9 cellular contexts compared by ENCODE assay signal in genomic region chr19:45601524-45602522, GRCh38. TPM values are rescaled to one million over a fixed set of nuclear protein-coding genes. Genes with fewer than 3 reads are reported as not detected.
DNase-seq lines count a peak whose midpoint lies in the region; ATAC-seq and TF ChIP-seq lines count a peak whose summit lies in the region.
"Had no signal": no experiment of that assay in that cellular context is flagged by ENCODE, and none has a peak within 500 bp of the region (broad histone marks: within the 10 kb centered on the region; RNA-seq: fewer than 3 reads in every experiment).

GPR4 (minus strand) TSS chr19:45602212; CDS start chr19:45591866, 10,346 bp downstream.

- peak within 1 kb of the TSS; percentile 67 to 77 for H3K4me3 ChIP-seq in cardiac fibroblast (replicated peaks in 1 of 2; ENCODE audit: low read depth in 2 of 2, low read length in 2 of 2)

- DNase-seq in NCI-H146 (lab: John Stamatoyannopoulos, UW): peak; percentile 42
- no peak for DNase-seq in NCI-H146 treated with DMSO at 0.1 percent for 48 hours (lab: John Stamatoyannopoulos, UW; ENCODE audit: unreplicated experiment)
- peak in 1 of 2 donors; percentile 63 for DNase-seq in cardiac fibroblast (ENCODE audit: low read depth in 2 of 2)
- no peak for DNase-seq in left colon
- DNase-seq: activated CD4-positive, alpha-beta T cell treated with anti-CD3 and anti-CD28 coated beads, Interleukin-2, amount 50 U/mL, for 1 hour had no signal

- H3K27ac ChIP-seq in temporal lobe (ENCODE audit: low read depth, low read length): peak within 1 kb of the TSS; percentile 61

- intact Hi-C loops in left colon (cut with DNase I, micrococcal nuclease): no loop called here

- TF ChIP-seq CTCF in cardiac fibroblast (IDR thresholded peaks at IDR 0.05; ENCODE audit: low read depth, low read length): no peak

- peak; percentile 50 for ATAC-seq in left colon
- no peak for ATAC-seq in HG03045 (IDR thresholded peaks at IDR 0.05; ENCODE audit: unreplicated experiment)
- ATAC-seq in HG02885 (IDR thresholded peaks at IDR 0.05; ENCODE audit: poor library complexity, unreplicated experiment): no peak
- ATAC-seq in GM21526 (IDR thresholded peaks at IDR 0.05; ENCODE audit: low FRiP score, unreplicated experiment): no peak

RNA-seq across cellular contexts. Expression of gene GPR4, which starts in this region (rescaled TPM):
- total RNA-seq in left colon (1 to 10 TPM in 1 of 2 donors, under 1 TPM in 1; 0.59 to 1.5 TPM), temporal lobe (0.25 TPM)
